Comparison of ENCODE assay signal across 24 cellular contexts in genomic region chr2:51194656-51195055, GRCh38.
"Had no signal": no experiment of that assay in that cellular context is flagged by ENCODE, and none has a peak within 500 bp of the region (broad histone marks: within the 10 kb centered on the region; RNA-seq: fewer than 3 reads in every experiment).

No MANE protein-coding gene starts in this region.

- H3K27ac Mint-ChIP-seq: dendritic cell treated with granulocyte-macrophage colony-stimulating factor and Interleukin-4, amounts not matched to agents 40 ng/mL and 50 ng/mL, for 4 days; effector memory CD8-positive, alpha-beta T cell; endodermal cell had no signal

- H3K27ac ChIP-seq: colonic mucosa, coronary artery, dorsolateral prefrontal cortex, epithelial cell of prostate, esophagus muscularis mucosa, esophagus squamous epithelium, foreskin keratinocyte, gastrocnemius medialis, gastroesophageal sphincter, heart left ventricle, heart right ventricle had no signal

- H3K4me3 Mint-ChIP-seq: dendritic cell treated with granulocyte-macrophage colony-stimulating factor and Interleukin-4, amounts not matched to agents 40 ng/mL and 50 ng/mL, for 4 days; effector memory CD8-positive, alpha-beta T cell; endodermal cell had no signal

- H3K9me3 ChIP-seq: colonic mucosa, gastrocnemius medialis had no signal

- H3K27me3 Mint-ChIP-seq: dendritic cell treated with granulocyte-macrophage colony-stimulating factor and Interleukin-4, amounts not matched to agents 40 ng/mL and 50 ng/mL, for 4 days; effector memory CD8-positive, alpha-beta T cell had no signal

- DNase-seq: colonic mucosa; cortex of kidney; dermis blood vessel endothelial cell; dorsolateral prefrontal cortex; effector CD4-positive, alpha-beta T cell; effector CD8-positive, alpha-beta T cell; effector memory CD4-positive, alpha-beta T cell; effector memory CD8-positive, alpha-beta T cell; endodermal cell; erythroblast; esophagus squamous epithelium; foreskin fibroblast; foreskin keratinocyte; foreskin melanocyte; gastrocnemius medialis; glutamatergic neuron; head of caudate nucleus; heart right ventricle had no signal

- H3K36me3 ChIP-seq: colonic mucosa, esophagus muscularis mucosa, esophagus squamous epithelium, gastrocnemius medialis, gastroesophageal sphincter, heart left ventricle, heart right ventricle had no signal

- H3K4me3 ChIP-seq: colonic mucosa, coronary artery, dorsolateral prefrontal cortex, esophagus muscularis mucosa, esophagus squamous epithelium, gastrocnemius medialis, gastroesophageal sphincter, heart left ventricle, heart right ventricle had no signal

- H3K4me1 ChIP-seq: colonic mucosa, esophagus muscularis mucosa, esophagus squamous epithelium, foreskin keratinocyte, gastrocnemius medialis, gastroesophageal sphincter, heart left ventricle, heart right ventricle had no signal

- H3K27me3 ChIP-seq: colonic mucosa, esophagus muscularis mucosa, esophagus squamous epithelium, foreskin keratinocyte, gastrocnemius medialis, gastroesophageal sphincter, heart left ventricle, heart right ventricle had no signal

- H3K4me1 Mint-ChIP-seq: endodermal cell had no signal
